18 cellular contexts compared by ENCODE assay signal in genomic region chr6:42629845-42630244, GRCh38.
DNase-seq lines count a peak whose midpoint lies in the region; ATAC-seq and TF ChIP-seq lines count a peak whose summit lies in the region.
"Had no signal": no experiment of that assay in that cellular context is flagged by ENCODE, and none has a peak within 500 bp of the region (broad histone marks: within the 10 kb centered on the region; RNA-seq: fewer than 3 reads in every experiment).

No MANE protein-coding gene starts in this region.

- peak overlapping the region; percentile 33 for H3K4me2 ChIP-seq in Loucy (ENCODE audit: low read depth, low read length, poor library complexity, severe bottlenecking)
- H3K4me2 ChIP-seq: BLaER1 treated with 17β-estradiol and CSF1 and Interleukin-3, amounts not matched to agents 10 nM and 100 nM had no signal

- no peak overlapping the region for H2AFZ ChIP-seq in Loucy (ENCODE audit: low read length)

- peaks cover 38% of the 10 kb centered on the region; the same call in 1 of the 2 replicates for H3K36me3 ChIP-seq in Loucy (ENCODE audit: insufficient read depth, low read length)

- H3K9ac ChIP-seq in Loucy (ENCODE audit: low read depth, low read length, poor library complexity, severe bottlenecking) = no peak overlapping the region
- H3K9ac ChIP-seq: BLaER1 treated with 17β-estradiol and CSF1 and Interleukin-3, amounts not matched to agents 10 nM and 100 nM had no signal

- no peaks in the 10 kb centered on the region for H4K20me1 ChIP-seq in Loucy (ENCODE audit: insufficient read depth, low read length, poor library complexity, severe bottlenecking)

- ATAC-seq in naive B cell (ENCODE audit: low read depth in 2 of 2) = no peak
- ATAC-seq in HG03442 (IDR thresholded peaks at IDR 0.05; ENCODE audit: unreplicated experiment) = no peak
- ATAC-seq: heart left ventricle; Panc1; stimulated activated naive CD8-positive, alpha-beta T cell treated with anti-CD3 and anti-CD28 coated beads, Interleukin-15, Interleukin-2, amounts not matched to agents 100 U/mL and 50 U/mL, for 24 hours had no signal

- H3K4me3 Mint-ChIP-seq in activated CD4-positive, alpha-beta memory T cell treated with anti-CD3 and anti-CD28 coated beads for 36 hours = no peak overlapping the region
- H3K4me3 Mint-ChIP-seq in naive B cell = no peak overlapping the region
- H3K4me3 Mint-ChIP-seq: brain had no signal

- H3K27ac Mint-ChIP-seq in activated CD4-positive, alpha-beta memory T cell treated with anti-CD3 and anti-CD28 coated beads for 36 hours = peak overlapping the region; percentile 78
- H3K27ac Mint-ChIP-seq in naive B cell = peak overlapping the region in 4 of 6 donors; percentile 67 to 87 (median 80)

- 0 out of 2 replicates have a peak, but pooled peaks cover 3% of the 10 kb centered on the region for H3F3A ChIP-seq in Loucy (ENCODE audit: low read depth)

- POLR2A ChIA-PET in activated CD4-positive, alpha-beta memory T cell treated with anti-CD3 and anti-CD28 coated beads for 36 hours (lab: Charles Lee) = no interaction called here

- H3K79me2 ChIP-seq in Loucy (ENCODE audit: insufficient read depth, low read length) = no peaks in the 10 kb centered on the region

- H3K9me3 Mint-ChIP-seq in activated CD4-positive, alpha-beta memory T cell treated with anti-CD3 and anti-CD28 coated beads for 36 hours = no peaks in the 10 kb centered on the region
- H3K9me3 Mint-ChIP-seq in naive B cell = no peaks in the 10 kb centered on the region
- H3K9me3 Mint-ChIP-seq: brain had no signal

- intact Hi-C loops in activated CD4-positive, alpha-beta memory T cell treated with anti-CD3 and anti-CD28 coated beads for 36 hours (cut with micrococcal nuclease) = no loop called here

- H3K36me3 Mint-ChIP-seq in activated CD4-positive, alpha-beta memory T cell treated with anti-CD3 and anti-CD28 coated beads for 36 hours = peaks cover 15% of the 10 kb centered on the region
- H3K36me3 Mint-ChIP-seq in naive B cell = peaks cover 6 to 9% of the 10 kb centered on the region in 2 donors

- CTCF ChIA-PET in activated CD4-positive, alpha-beta memory T cell treated with anti-CD3 and anti-CD28 coated beads for 36 hours (lab: Charles Lee) = no interaction called here

- peaks cover 7% of the 10 kb centered on the region for H3K4me1 ChIP-seq in Loucy (ENCODE audit: insufficient read depth, low read length, poor library complexity, severe bottlenecking)
- H3K4me1 ChIP-seq: BLaER1 treated with 17β-estradiol and CSF1 and Interleukin-3, amounts not matched to agents 10 nM and 100 nM; vagina had no signal

- TF ChIP-seq CTCF in GM12864 (IDR thresholded peaks at IDR 0.05; ENCODE audit: low read depth, low read length, missing control alignments) = no peak
- TF ChIP-seq CTCF in Loucy (conservative IDR thresholded peaks at IDR 0.05; ENCODE audit: low read length) = no peak

- no peaks in the 10 kb centered on the region for H3K9me3 ChIP-seq in Loucy (ENCODE audit: insufficient read depth, low read depth, low read length)
- H3K9me3 ChIP-seq: BLaER1 treated with 17β-estradiol and CSF1 and Interleukin-3, amounts not matched to agents 10 nM and 100 nM; heart left ventricle; vagina had no signal

- H3K4me1 Mint-ChIP-seq in activated CD4-positive, alpha-beta memory T cell treated with anti-CD3 and anti-CD28 coated beads for 36 hours (ENCODE audit: low read depth) = peaks cover 2% of the 10 kb centered on the region
- peaks cover 0 to 5% (median 3%) of the 10 kb centered on the region in 3 donors for H3K4me1 Mint-ChIP-seq in naive B cell

- no peak overlapping the region for H3K4me3 ChIP-seq in GM12864 (ENCODE audit: low read depth, low read length)
- H3K4me3 ChIP-seq in Loucy (ENCODE audit: low read length, poor library complexity, severe bottlenecking) = no peak overlapping the region
- H3K4me3 ChIP-seq: BLaER1 treated with 17β-estradiol and CSF1 and Interleukin-3, amounts not matched to agents 10 nM and 100 nM; heart left ventricle; vagina had no signal

- H3K27me3 Mint-ChIP-seq in activated CD4-positive, alpha-beta memory T cell treated with anti-CD3 and anti-CD28 coated beads for 36 hours = no peaks in the 10 kb centered on the region
- no peaks in the 10 kb centered on the region for H3K27me3 Mint-ChIP-seq in naive B cell
- H3K27me3 Mint-ChIP-seq: brain had no signal

- H3K9me2 ChIP-seq in Loucy (replicated peaks; ENCODE audit: low read depth, low read length) = no peaks in the 10 kb centered on the region

- DNase-seq in GM12864 (ENCODE audit: low read depth) (peak; percentile 15), naive B cell (no peak), COR-L47 (lab: John Stamatoyannopoulos, UW) (no peak), 8988T (no peak)
- DNase-seq in activated CD4-positive, alpha-beta memory T cell treated with anti-CD3 and anti-CD28 coated beads for 36 hours = peak; percentile 14
- DNase-seq: activated CD4-positive, alpha-beta T cell treated with anti-CD3 and anti-CD28 coated beads for 1 hour; activated effector memory CD4-positive, alpha-beta T cell treated with Interleukin-2 at 50 U/mL for 16 hours; heart left ventricle; kidney glomerular epithelial cell; NCI-H187; NCI-H510A; stimulated activated naive CD8-positive, alpha-beta T cell treated with anti-CD3 and anti-CD28 coated beads, Interleukin-15, Interleukin-2, amounts not matched to agents 100 U/mL and 50 U/mL, for 24 hours had no signal

- no peaks in the 10 kb centered on the region for H3K27me3 ChIP-seq in Loucy (ENCODE audit: insufficient read depth, low read length, poor library complexity, severe bottlenecking)
- H3K27me3 ChIP-seq: BLaER1 treated with 17β-estradiol and CSF1 and Interleukin-3, amounts not matched to agents 10 nM and 100 nM; heart left ventricle; vagina had no signal

Comparison
In these comparisons a context has a peak if more than half of its experiments do, and no peak if none do; other contexts are left out.
1. DNase-seq: peak in GM12864 (single experiment) and activated CD4-positive, alpha-beta memory T cell treated with anti-CD3 and anti-CD28 coated beads for 36 hours (single experiment); none in naive B cell (single experiment), COR-L47 (single experiment) and 8988T (single experiment).